Comparison of ENCODE assay signal across 13 cellular contexts in genomic region chr15:55248895-55249294, GRCh38.
"Had no signal": no experiment of that assay in that cellular context is flagged by ENCODE, and none has a peak within 500 bp of the region (broad histone marks: within the 10 kb centered on the region; RNA-seq: fewer than 3 reads in every experiment).

No MANE protein-coding gene starts in this region.

- H3K27ac Mint-ChIP-seq: activated CD4-positive, alpha-beta T cell treated with anti-CD3 and anti-CD28 coated beads for 36 hours; activated naive CD4-positive, alpha-beta T cell treated with anti-CD3 and anti-CD28 coated beads, Interleukin-2, amount 50 U/mL, for 24 hours had no signal

- H3K9me3 Mint-ChIP-seq: activated naive CD4-positive, alpha-beta T cell treated with anti-CD3 and anti-CD28 coated beads, Interleukin-2, amount 50 U/mL, for 24 hours had no signal

- DNase-seq: activated CD4-positive, alpha-beta T cell treated with anti-CD3 and anti-CD28 coated beads for 36 hours; activated T-cell treated with anti-CD3 and anti-CD28 coated beads, Interleukin-2, amount 50 U/mL, for 1 hour; central memory CD4-positive, alpha-beta T cell; effector memory CD4-positive, alpha-beta T cell; islet precursor cell; left ventricle myocardium superior; retina; T1000 had no signal

- H3K36me3 ChIP-seq: gastroesophageal sphincter, tibial nerve had no signal

- H3K27ac ChIP-seq: gastroesophageal sphincter, tibial nerve, VCaP had no signal

- H3K9me3 ChIP-seq: gastroesophageal sphincter, tibial nerve had no signal

- H3K4me3 ChIP-seq: gastroesophageal sphincter, skin epidermis, tibial nerve had no signal

- H3K27me3 ChIP-seq: gastroesophageal sphincter, tibial nerve had no signal

- H3K4me3 Mint-ChIP-seq: activated CD4-positive, alpha-beta T cell treated with anti-CD3 and anti-CD28 coated beads for 36 hours; activated naive CD4-positive, alpha-beta T cell treated with anti-CD3 and anti-CD28 coated beads, Interleukin-2, amount 50 U/mL, for 24 hours had no signal

- H3K27me3 Mint-ChIP-seq: activated CD4-positive, alpha-beta T cell treated with anti-CD3 and anti-CD28 coated beads for 36 hours; activated naive CD4-positive, alpha-beta T cell treated with anti-CD3 and anti-CD28 coated beads, Interleukin-2, amount 50 U/mL, for 24 hours had no signal

- ATAC-seq: activated CD4-positive, alpha-beta T cell treated with anti-CD3 and anti-CD28 coated beads for 36 hours; gastroesophageal sphincter; left ventricle myocardium superior had no signal
